In the genomic region with DNA sequence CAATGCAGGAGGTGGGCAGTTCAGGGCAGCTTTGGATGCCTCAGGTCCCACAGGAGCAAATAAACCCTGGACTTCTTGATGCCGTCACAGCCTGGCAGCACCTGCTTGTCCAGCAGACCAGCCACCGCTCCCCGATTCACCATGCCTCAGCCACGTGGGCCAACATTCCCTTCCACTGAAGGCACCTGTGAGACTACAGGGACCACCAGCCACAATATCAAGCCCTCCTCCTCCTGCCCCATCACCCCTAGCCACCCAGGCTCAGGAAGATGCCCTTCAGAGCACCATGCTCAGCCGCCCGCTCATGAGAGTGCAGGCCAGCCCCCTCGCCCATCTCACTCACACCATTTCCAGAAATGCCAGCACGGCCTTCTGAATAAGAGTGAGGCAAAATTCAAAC, we compare ENCODE assay signal across 13 cellular contexts.
DNase-seq lines count a peak whose midpoint lies in the region; ATAC-seq and TF ChIP-seq lines count a peak whose summit lies in the region.
"Had no signal": no experiment of that assay in that cellular context is flagged by ENCODE, and none has a peak within 500 bp of the region (broad histone marks: within the 10 kb centered on the region; RNA-seq: fewer than 3 reads in every experiment).

No MANE protein-coding gene starts in this region.

- no peak overlapping the region for H3K4me3 ChIP-seq in GM23338
- no peak overlapping the region for H3K4me3 ChIP-seq in adipocyte (ENCODE audit: low read length)
- H3K4me3 ChIP-seq: smooth muscle cell, uterus had no signal

- peak overlapping the region; percentile 87; the same call in 1 of the 2 replicates for H2AFZ ChIP-seq in GM23338

- CTCF ChIA-PET in activated CD8-positive, alpha-beta memory T cell treated with anti-CD3 and anti-CD28 coated beads, Interleukin-2, amount 10 ng/mL, durations not matched to agents 7 days and 5 days (lab: Charles Lee) = interaction anchor here (1.2 to 6.7 kb wide), 17 partner anchors 14 to 391 kb away, joined by 3 to 120 read pairs (median 7); partner anchors contain the start of gene NFIL3

- peak; percentile 56 for DNase-seq in activated CD8-positive, alpha-beta memory T cell treated with anti-CD3 and anti-CD28 coated beads for 24 hours
- DNase-seq in activated CD8-positive, alpha-beta memory T cell treated with anti-CD3 and anti-CD28 coated beads, Interleukin-2, amount 10 ng/mL, durations not matched to agents 7 days and 5 days = no peak
- no peak for DNase-seq in GM23338 (ENCODE audit: low spot score)
- DNase-seq in adipocyte (ENCODE audit: low read depth) = no peak
- DNase-seq in stimulated activated effector memory CD8-positive, alpha-beta T cell treated with anti-CD3 and anti-CD28 coated beads, Interleukin-12 subunit alpha, Interleukin-12 subunit beta, amount 100 ng/mL, for 72 hours (ENCODE audit: low spot score in 2 of 2) = no peak
- DNase-seq in stimulated activated naive CD4-positive, alpha-beta T cell (lab: John Stamatoyannopoulos, UW) = no peak
- no peak for DNase-seq in NAMALWA (ENCODE audit: low spot score)
- DNase-seq: erythroblast, mesendoderm, NCI-H226 had no signal

- no peak overlapping the region for H3K4me2 ChIP-seq in GM23338
- H3K4me2 ChIP-seq: smooth muscle cell had no signal

- peaks cover 65% of the 10 kb centered on the region for H3K4me1 Mint-ChIP-seq in activated CD8-positive, alpha-beta memory T cell treated with anti-CD3 and anti-CD28 coated beads, Interleukin-2, amount 10 ng/mL, durations not matched to agents 7 days and 5 days
- H3K4me1 Mint-ChIP-seq in GM23338 = peaks cover 13% of the 10 kb centered on the region
- peaks cover 65% of the 10 kb centered on the region for H3K4me1 Mint-ChIP-seq in stimulated activated effector memory CD8-positive, alpha-beta T cell treated with anti-CD3 and anti-CD28 coated beads, Interleukin-12 subunit alpha, Interleukin-12 subunit beta, amount 100 ng/mL, for 72 hours

- H3K27me3 ChIP-seq in GM23338 (ENCODE audit: insufficient read depth) (no peaks in the 10 kb centered on the region), adipocyte (replicated peaks; ENCODE audit: control insufficient read depth, insufficient read depth, low read length) (no peaks in the 10 kb centered on the region)
- H3K27me3 ChIP-seq: uterus had no signal

- no peaks in the 10 kb centered on the region for H3K9me3 ChIP-seq in adipocyte (ENCODE audit: control insufficient read depth, low read length)
- H3K9me3 ChIP-seq: uterus had no signal

- H3K4me1 ChIP-seq in GM23338 (ENCODE audit: insufficient read depth) = peaks cover 4% of the 10 kb centered on the region; the same call in 1 of the 2 replicates
- H3K4me1 ChIP-seq in adipocyte (ENCODE audit: control insufficient read depth, insufficient read depth, low read length) = peaks cover 23% of the 10 kb centered on the region

- no peaks in the 10 kb centered on the region for H3K9me2 ChIP-seq in GM23338 (ENCODE audit: insufficient read depth)

- no peak for TF ChIP-seq CTCF in GM23338 (conservative IDR thresholded peaks at IDR 0.05; ENCODE audit: low read depth in 2 of 2)

- H3K4me3 Mint-ChIP-seq in activated CD8-positive, alpha-beta memory T cell treated with anti-CD3 and anti-CD28 coated beads, Interleukin-2, amount 10 ng/mL, durations not matched to agents 7 days and 5 days = no peak overlapping the region
- H3K4me3 Mint-ChIP-seq in GM23338 = no peak overlapping the region
- peak overlapping the region; percentile 61 for H3K4me3 Mint-ChIP-seq in stimulated activated effector memory CD8-positive, alpha-beta T cell treated with anti-CD3 and anti-CD28 coated beads, Interleukin-12 subunit alpha, Interleukin-12 subunit beta, amount 100 ng/mL, for 72 hours

- ATAC-seq in activated CD8-positive, alpha-beta memory T cell treated with anti-CD3 and anti-CD28 coated beads, Interleukin-2, amount 10 ng/mL, durations not matched to agents 7 days and 5 days = no peak
- ATAC-seq in GM23338 (no peak), HG02885 (IDR thresholded peaks at IDR 0.05; ENCODE audit: poor library complexity, unreplicated experiment) (no peak)
- no peak for ATAC-seq in stimulated activated effector memory CD8-positive, alpha-beta T cell treated with anti-CD3 and anti-CD28 coated beads, Interleukin-12 subunit alpha, Interleukin-12 subunit beta, amount 100 ng/mL, for 72 hours

- H3K9me3 Mint-ChIP-seq in activated CD8-positive, alpha-beta memory T cell treated with anti-CD3 and anti-CD28 coated beads, Interleukin-2, amount 10 ng/mL, durations not matched to agents 7 days and 5 days (ENCODE audit: low read depth) = no peaks in the 10 kb centered on the region
- H3K9me3 Mint-ChIP-seq in GM23338 = no peaks in the 10 kb centered on the region
- H3K9me3 Mint-ChIP-seq in stimulated activated effector memory CD8-positive, alpha-beta T cell treated with anti-CD3 and anti-CD28 coated beads, Interleukin-12 subunit alpha, Interleukin-12 subunit beta, amount 100 ng/mL, for 72 hours = no peaks in the 10 kb centered on the region

- H3K27me3 Mint-ChIP-seq in activated CD8-positive, alpha-beta memory T cell treated with anti-CD3 and anti-CD28 coated beads, Interleukin-2, amount 10 ng/mL, durations not matched to agents 7 days and 5 days = no peaks in the 10 kb centered on the region
- peaks cover 10% of the 10 kb centered on the region for H3K27me3 Mint-ChIP-seq in GM23338 (ENCODE audit: insufficient read depth, low read depth, poor library complexity)

- peak overlapping the region; percentile 76 for H3K9ac ChIP-seq in adipocyte (ENCODE audit: low read length)

- no peaks in the 10 kb centered on the region for H3K36me3 Mint-ChIP-seq in activated CD8-positive, alpha-beta memory T cell treated with anti-CD3 and anti-CD28 coated beads, Interleukin-2, amount 10 ng/mL, durations not matched to agents 7 days and 5 days
- H3K36me3 Mint-ChIP-seq in GM23338 (ENCODE audit: low read depth) = no peaks in the 10 kb centered on the region
- no peaks in the 10 kb centered on the region for H3K36me3 Mint-ChIP-seq in stimulated activated effector memory CD8-positive, alpha-beta T cell treated with anti-CD3 and anti-CD28 coated beads, Interleukin-12 subunit alpha, Interleukin-12 subunit beta, amount 100 ng/mL, for 72 hours

- no peaks in the 10 kb centered on the region for H4K20me1 ChIP-seq in GM23338 (replicated peaks; ENCODE audit: insufficient read depth)

- no peaks in the 10 kb centered on the region for H3F3A ChIP-seq in GM23338 (replicated peaks; ENCODE audit: low read depth)

- no peak overlapping the region for H3K27ac Mint-ChIP-seq in activated CD8-positive, alpha-beta memory T cell treated with anti-CD3 and anti-CD28 coated beads, Interleukin-2, amount 10 ng/mL, durations not matched to agents 7 days and 5 days
- H3K27ac Mint-ChIP-seq in GM23338 = no peak overlapping the region; the same call in 1 of the 2 replicates
- no peak overlapping the region for H3K27ac Mint-ChIP-seq in stimulated activated effector memory CD8-positive, alpha-beta T cell treated with anti-CD3 and anti-CD28 coated beads, Interleukin-12 subunit alpha, Interleukin-12 subunit beta, amount 100 ng/mL, for 72 hours

- H3K27ac ChIP-seq in GM23338 (ENCODE audit: low read depth) = no peak overlapping the region

- H3K79me2 ChIP-seq in GM23338 (replicated peaks; ENCODE audit: insufficient read depth) = no peaks in the 10 kb centered on the region

- H3K36me3 ChIP-seq in GM23338 (ENCODE audit: insufficient read depth) = no peaks in the 10 kb centered on the region
- H3K36me3 ChIP-seq in adipocyte (ENCODE audit: control insufficient read depth, insufficient read depth, low read length, severe bottlenecking) = no peaks in the 10 kb centered on the region
- H3K36me3 ChIP-seq: uterus had no signal

TF ChIP-seq in GM23338, 12 proteins besides CTCF, POLR2A, EP300 and RAD21:
- no peak for TF ChIP-seq ZNF114 (CRISPR knock-in tag; IDR thresholded peaks at IDR 0.05)
